ENCODE assay signal across 15 cellular contexts in the genomic region with DNA sequence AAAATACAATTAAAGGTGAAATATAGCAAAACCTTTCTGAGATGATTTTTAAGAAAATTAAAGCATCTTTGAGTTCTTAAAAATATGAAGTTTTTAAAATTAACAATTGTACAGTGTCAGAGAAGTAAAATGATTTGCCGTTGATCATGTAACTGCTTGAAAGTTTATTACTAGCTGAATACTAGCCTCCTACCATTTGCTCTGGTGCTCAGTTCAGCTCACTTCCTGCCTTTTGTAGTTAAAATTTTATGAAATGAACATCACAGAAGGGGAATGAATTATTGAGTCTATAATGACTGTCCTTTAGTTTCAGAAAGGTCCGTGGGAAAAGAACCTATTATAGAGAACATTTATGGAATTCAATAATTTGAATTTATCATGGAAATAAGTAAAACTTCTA. TPM values are rescaled to one million over a fixed set of nuclear protein-coding genes. Genes with fewer than 3 reads are reported as not detected.
DNase-seq lines count a peak whose midpoint lies in the region; ATAC-seq, FAIRE-seq and TF ChIP-seq lines count a peak whose summit lies in the region.
"Had no signal": no experiment of that assay in that cellular context is flagged by ENCODE, and none has a peak within 500 bp of the region (broad histone marks: within the 10 kb centered on the region; RNA-seq: fewer than 3 reads in every experiment).

No MANE protein-coding gene starts in this region.

- H3K4me3 ChIP-seq in mammary epithelial cell (replicated peaks in 1 of 3; ENCODE audit: insufficient read depth in 1 of 3, low read depth in 2 of 3, low read length in 3 of 3) = no peak overlapping the region
- no peak overlapping the region for H3K4me3 ChIP-seq in MM.1S (ENCODE audit: low read length)

- dilution Hi-C loops in mammary epithelial cell (cut with HindIII; ENCODE audit: low sequenced_read_pairs) = no loop called here

- TF ChIP-seq POLR2A in H54 (IDR thresholded peaks at IDR 0.05; ENCODE audit: low read depth, low read length) = no peak

- H3K9me3 ChIP-seq in T-helper 17 cell (ENCODE audit: control insufficient read depth, low read length, poor library complexity, severe bottlenecking) (no peaks in the 10 kb centered on the region), mammary epithelial cell (replicated peaks; ENCODE audit: insufficient read depth, low read length) (no peaks in the 10 kb centered on the region), MM.1S (replicated peaks; ENCODE audit: insufficient read depth, low read length) (no peaks in the 10 kb centered on the region)
- H3K9me3 ChIP-seq: SK-N-SH had no signal

- WGBS in mammary epithelial cell (ENCODE audit: low coverage, missing lambda C conversion rate) = 86% methylated on average over 2 of the region's 2 CpGs

- no TSS peak for BruUV-seq in mammary epithelial cell (replicated peaks; lab: Mats Ljungman, UMichigan)

- no peak for DNase-seq in activated naive CD8-positive, alpha-beta T cell treated with anti-CD3 and anti-CD28 coated beads for 36 hours
- DNase-seq in H54 (ENCODE audit: insufficient read length, low spot score) (no peak), T-helper 17 cell (no peak), mammary epithelial cell (no peak), MM.1S (no peak)
- no peak for DNase-seq in stimulated activated naive B cell treated with anti-CD40 and anti-IgM and Interleukin-4, amounts not matched to agents 10 μg/mL and 1 μg/mL and 100 μg/mL, for 72 hours
- DNase-seq: ACHN, DMS153, NCI-H1694, NCI-H345, SK-N-SH had no signal

- peaks cover 3% of the 10 kb centered on the region for H3K4me1 ChIP-seq in mammary epithelial cell (ENCODE audit: insufficient read depth, low read length)
- H3K4me1 ChIP-seq in MM.1S (ENCODE audit: low read length) = no peaks in the 10 kb centered on the region

- H3K9me3 Mint-ChIP-seq in activated naive CD8-positive, alpha-beta T cell (ENCODE audit: low read depth) = no peaks in the 10 kb centered on the region
- H3K9me3 Mint-ChIP-seq in activated naive CD8-positive, alpha-beta T cell treated with anti-CD3 and anti-CD28 coated beads for 36 hours = no peaks in the 10 kb centered on the region
- peaks cover 0 to 2% of the 10 kb centered on the region in 2 donors for H3K9me3 Mint-ChIP-seq in stimulated activated naive B cell treated with anti-CD40 and anti-IgM and Interleukin-4, amounts not matched to agents 10 μg/mL and 1 μg/mL and 100 μg/mL, for 72 hours

- H3K4me3 Mint-ChIP-seq in activated naive CD8-positive, alpha-beta T cell = peak overlapping the region; percentile 3
- no peak overlapping the region for H3K4me3 Mint-ChIP-seq in activated naive CD8-positive, alpha-beta T cell treated with anti-CD3 and anti-CD28 coated beads for 36 hours
- H3K4me3 Mint-ChIP-seq in T-helper 17 cell = peak overlapping the region; percentile 60
- no peak overlapping the region for H3K4me3 Mint-ChIP-seq in stimulated activated naive B cell treated with anti-CD40 and anti-IgM and Interleukin-4, amounts not matched to agents 10 μg/mL and 1 μg/mL and 100 μg/mL, for 72 hours
- H3K4me3 Mint-ChIP-seq: IgD-negative memory B cell had no signal

- H4K20me1 ChIP-seq in mammary epithelial cell (ENCODE audit: insufficient read depth, low read length) (no peaks in the 10 kb centered on the region), MM.1S (ENCODE audit: insufficient read depth, low read length) (no peaks in the 10 kb centered on the region)

- no peak overlapping the region for H3K9ac ChIP-seq in mammary epithelial cell (ENCODE audit: insufficient read depth, low read length)
- no peak overlapping the region for H3K9ac ChIP-seq in MM.1S (ENCODE audit: low read length)
- H3K9ac ChIP-seq: SK-N-SH had no signal

- no peaks in the 10 kb centered on the region for H3F3A ChIP-seq in MM.1S (ENCODE audit: insufficient read depth, low read length)

- peaks cover 61% of the 10 kb centered on the region for H3K4me1 Mint-ChIP-seq in activated naive CD8-positive, alpha-beta T cell (ENCODE audit: low read depth)
- H3K4me1 Mint-ChIP-seq in activated naive CD8-positive, alpha-beta T cell treated with anti-CD3 and anti-CD28 coated beads for 36 hours = peaks cover 41% of the 10 kb centered on the region
- H3K4me1 Mint-ChIP-seq in T-helper 17 cell = peaks cover 24% of the 10 kb centered on the region
- peaks cover 16 to 23% of the 10 kb centered on the region in 2 donors for H3K4me1 Mint-ChIP-seq in stimulated activated naive B cell treated with anti-CD40 and anti-IgM and Interleukin-4, amounts not matched to agents 10 μg/mL and 1 μg/mL and 100 μg/mL, for 72 hours

- CTCF ChIA-PET in mammary epithelial cell (lab: Charles Lee; ENCODE audit: low non-redundant PET) = no interaction called here

- H3K27ac ChIP-seq in mammary epithelial cell (ENCODE audit: insufficient read depth, low read depth, low read length) (no peak overlapping the region), MM.1S (ENCODE audit: low read length) (no peak overlapping the region)

- H3K36me3 ChIP-seq in mammary epithelial cell (ENCODE audit: insufficient read depth, low read length) (peaks cover 2% of the 10 kb centered on the region), MM.1S (replicated peaks; ENCODE audit: insufficient read depth, low read length) (no peaks in the 10 kb centered on the region)

- H3K79me2 ChIP-seq in mammary epithelial cell (ENCODE audit: insufficient read depth, low read length) = peaks cover 43% of the 10 kb centered on the region
- peaks cover 10% of the 10 kb centered on the region; the same call in 1 of the 2 replicates for H3K79me2 ChIP-seq in MM.1S (ENCODE audit: low read length)

- H2AFZ ChIP-seq in mammary epithelial cell (ENCODE audit: low read depth, low read length) = no peak overlapping the region
- no peak overlapping the region for H2AFZ ChIP-seq in MM.1S (ENCODE audit: low read length)

- no peaks in the 10 kb centered on the region for H3K9me2 ChIP-seq in MM.1S (replicated peaks; ENCODE audit: insufficient read depth, low read length)
- H3K9me2 ChIP-seq: SK-N-SH had no signal

- peak; percentile 30 for FAIRE-seq in H54 (lab: Jason Lieb, UNC)

- intact Hi-C loops in mammary epithelial cell (cut with micrococcal nuclease) = no loop called here

- peak; percentile 49 for ATAC-seq in T-helper 17 cell
- no peak for ATAC-seq in stimulated activated naive B cell treated with anti-CD40 and anti-IgM and Interleukin-4, amounts not matched to agents 10 μg/mL and 1 μg/mL and 100 μg/mL, for 72 hours (replicated peaks)
- ATAC-seq: HCT116, Right ventricle myocardium inferior had no signal

- peaks cover 10% of the 10 kb centered on the region for H3K36me3 Mint-ChIP-seq in activated naive CD8-positive, alpha-beta T cell
- peaks cover 31% of the 10 kb centered on the region for H3K36me3 Mint-ChIP-seq in activated naive CD8-positive, alpha-beta T cell treated with anti-CD3 and anti-CD28 coated beads for 36 hours
- no peaks in the 10 kb centered on the region for H3K36me3 Mint-ChIP-seq in T-helper 17 cell (ENCODE audit: low read depth)
- peaks cover 9 to 32% of the 10 kb centered on the region in 2 donors for H3K36me3 Mint-ChIP-seq in stimulated activated naive B cell treated with anti-CD40 and anti-IgM and Interleukin-4, amounts not matched to agents 10 μg/mL and 1 μg/mL and 100 μg/mL, for 72 hours

- H3K4me2 ChIP-seq in mammary epithelial cell (ENCODE audit: insufficient read depth, low read depth, low read length) = no peak overlapping the region
- no peak overlapping the region for H3K4me2 ChIP-seq in MM.1S (ENCODE audit: low read depth, low read length)
- H3K4me2 ChIP-seq: SK-N-SH had no signal

- no peaks in the 10 kb centered on the region for H3K27me3 Mint-ChIP-seq in activated naive CD8-positive, alpha-beta T cell
- H3K27me3 Mint-ChIP-seq in activated naive CD8-positive, alpha-beta T cell treated with anti-CD3 and anti-CD28 coated beads for 36 hours = no peaks in the 10 kb centered on the region
- H3K27me3 Mint-ChIP-seq in T-helper 17 cell = no peaks in the 10 kb centered on the region
- H3K27me3 Mint-ChIP-seq in stimulated activated naive B cell treated with anti-CD40 and anti-IgM and Interleukin-4, amounts not matched to agents 10 μg/mL and 1 μg/mL and 100 μg/mL, for 72 hours = no peaks in the 10 kb centered on the region
- H3K27me3 Mint-ChIP-seq: IgD-negative memory B cell had no signal

- peak overlapping the region; percentile 7 for H3K27ac Mint-ChIP-seq in activated naive CD8-positive, alpha-beta T cell
- H3K27ac Mint-ChIP-seq in activated naive CD8-positive, alpha-beta T cell treated with anti-CD3 and anti-CD28 coated beads for 36 hours = no peak overlapping the region
- no peak overlapping the region for H3K27ac Mint-ChIP-seq in T-helper 17 cell
- H3K27ac Mint-ChIP-seq in stimulated activated naive B cell treated with anti-CD40 and anti-IgM and Interleukin-4, amounts not matched to agents 10 μg/mL and 1 μg/mL and 100 μg/mL, for 72 hours = no peak overlapping the region

- in situ Hi-C loops in mammary epithelial cell (cut with MboI; ENCODE audit: low sequenced_read_pairs in 2 of 2) = loop anchor here in 1 of 2 donors (25.0 kb wide), 1 partner anchor 536 kb away; a partner anchor contains a TSS

- no peak for TF ChIP-seq CTCF in mammary epithelial cell (conservative IDR thresholded peaks at IDR 0.05 in 1 of 2, IDR thresholded peaks at IDR 0.05 in 1 of 2; ENCODE audit: extremely low read depth in 1 of 2, insufficient read depth in 1 of 2, low read depth in 1 of 2, low read length in 2 of 2)
- TF ChIP-seq CTCF in MM.1S (IDR thresholded peaks at IDR 0.05; ENCODE audit: low read length) = no peak

- no peaks in the 10 kb centered on the region for H3K27me3 ChIP-seq in mammary epithelial cell (ENCODE audit: insufficient read depth, low read length)
- no peaks in the 10 kb centered on the region for H3K27me3 ChIP-seq in MM.1S (replicated peaks; ENCODE audit: insufficient read depth, low read length)

RNA-seq across cellular contexts. Expression of a gene that starts 9.7 kb away (rescaled TPM):
- total RNA-seq in activated naive CD8-positive, alpha-beta T cell treated with anti-CD3 and anti-CD28 coated beads for 36 hours = 10 to 100 TPM; 26.1 to 27.8 TPM
- total RNA-seq in T-helper 17 cell (10 to 100 TPM; 42.5 to 46.9 TPM), mammary epithelial cell (10 to 100 TPM; 31.3 to 32.1 TPM)
- polyA plus RNA-seq in mammary epithelial cell = 4.8 TPM
- 28.4 TPM for polyA minus RNA-seq in mammary epithelial cell

RNA-seq across cellular contexts. Expression of a gene that starts 34.9 kb away (rescaled TPM):
- 1 to 10 TPM; 2.4 to 2.9 TPM for total RNA-seq in activated naive CD8-positive, alpha-beta T cell treated with anti-CD3 and anti-CD28 coated beads for 36 hours
- 1 to 10 TPM; 2.2 to 4.4 TPM for total RNA-seq in T-helper 17 cell
- total RNA-seq in mammary epithelial cell = 10 to 100 TPM; 46.2 to 77.3 TPM
- 18.0 TPM for polyA plus RNA-seq in mammary epithelial cell
- polyA minus RNA-seq in mammary epithelial cell = 64.2 TPM

Comparison
In these comparisons a context has a peak if more than half of its experiments do, and no peak if none do; other contexts are left out.
1. H3K4me3 Mint-ChIP-seq: peak in activated naive CD8-positive, alpha-beta T cell (single experiment) and T-helper 17 cell (single experiment); none in activated naive CD8-positive, alpha-beta T cell treated with anti-CD3 and anti-CD28 coated beads for 36 hours (single experiment) and stimulated activated naive B cell treated with anti-CD40 and anti-IgM and Interleukin-4, amounts not matched to agents 10 μg/mL and 1 μg/mL and 100 μg/mL, for 72 hours (0 of 2).
2. RNA of a gene that starts 34.9 kb away (total RNA-seq): 46.2 to 77.3 TPM in mammary epithelial cell; 2.2 to 4.4 TPM in T-helper 17 cell and 2.4 to 2.9 TPM in activated naive CD8-positive, alpha-beta T cell treated with anti-CD3 and anti-CD28 coated beads for 36 hours; every median in the first group is over 4 times any median in the second.